11 cellular contexts compared by ENCODE assay signal in genomic region chr2:215736653-215737290, GRCh38.
A peak's percentile ranks its signal among the peaks of the same experiment; 100 is the strongest.
DNase-seq lines count a peak whose midpoint lies in the region; ATAC-seq and TF ChIP-seq lines count a peak whose summit lies in the region.
"Had no signal": no experiment of that assay in that cellular context is flagged by ENCODE, and none has a peak within 500 bp of the region (broad histone marks: within the 10 kb centered on the region; RNA-seq: fewer than 3 reads in every experiment).

No MANE protein-coding gene starts in this region.

- WGBS in GM23248 (ENCODE audit: low coverage in 1 of 2, low lambda C conversion rate in 2 of 2, missing lambda C conversion rate in 2 of 2), 2 experiments = 45 to 46% methylated on average over 4 of the region's 4 CpGs

- no peak overlapping the region for H3K4me3 ChIP-seq in GM23248
- H3K4me3 ChIP-seq in tibial artery = no peak overlapping the region

- H3K9ac ChIP-seq in GM23248 = peak overlapping the region; percentile 31; the same call in 1 of the 2 replicates
- H3K9ac ChIP-seq: KMS-11 had no signal

- DNase-seq in 8988T (peak; percentile 15), GM23248 (peak; percentile 86), foreskin keratinocyte (peak in 1 of 2 donors; percentile 50), SIG-M5 treated with dmso at 0.1 percent for 504 hours (lab: John Stamatoyannopoulos, UW; ENCODE audit: unreplicated experiment) (no peak), tibial artery (no peak)
- DNase-seq in activated CD4-positive, alpha-beta memory T cell treated with anti-CD3 and anti-CD28 coated beads for 36 hours = no peak
- DNase-seq: CD4-positive, alpha-beta memory T cell had no signal

- H3K27me3 ChIP-seq in GM23248 (replicated peaks; ENCODE audit: insufficient read depth) = no peaks in the 10 kb centered on the region
- H3K27me3 ChIP-seq in foreskin keratinocyte = no peaks in the 10 kb centered on the region
- no peaks in the 10 kb centered on the region for H3K27me3 ChIP-seq in tibial artery

- no peaks in the 10 kb centered on the region for H3K4me1 Mint-ChIP-seq in activated CD4-positive, alpha-beta memory T cell treated with anti-CD3 and anti-CD28 coated beads for 36 hours (ENCODE audit: low read depth)
- H3K4me1 Mint-ChIP-seq: CD4-positive, alpha-beta memory T cell; central memory CD8-positive, alpha-beta T cell had no signal

- TF ChIP-seq CTCF in foreskin keratinocyte (conservative IDR thresholded peaks at IDR 0.05) (peak; percentile 22), tibial artery (IDR thresholded peaks at IDR 0.05) (no peak)

- no peak overlapping the region for H3K4me3 Mint-ChIP-seq in activated CD4-positive, alpha-beta memory T cell treated with anti-CD3 and anti-CD28 coated beads for 36 hours
- H3K4me3 Mint-ChIP-seq: CD4-positive, alpha-beta memory T cell; central memory CD8-positive, alpha-beta T cell had no signal

- POLR2A ChIA-PET in activated CD4-positive, alpha-beta memory T cell treated with anti-CD3 and anti-CD28 coated beads for 36 hours (lab: Charles Lee) = no interaction called here

- H3K79me2 ChIP-seq in GM23248 (ENCODE audit: insufficient read depth) = no peaks in the 10 kb centered on the region

- H3K9me2 ChIP-seq in GM23248 (ENCODE audit: insufficient read depth) = no peaks in the 10 kb centered on the region

- intact Hi-C loops in tibial artery (cut with DNase I; ENCODE audit: low total_unique reads) = no loop called here
- intact Hi-C loops in activated CD4-positive, alpha-beta memory T cell treated with anti-CD3 and anti-CD28 coated beads for 36 hours (cut with micrococcal nuclease) = no loop called here

- H3K27ac ChIP-seq in GM23248 = peak overlapping the region; percentile 61
- H3K27ac ChIP-seq in foreskin keratinocyte = no peak overlapping the region
- H3K27ac ChIP-seq in tibial artery = no peak overlapping the region
- H3K27ac ChIP-seq: KMS-11 had no signal

- H4K20me1 ChIP-seq in GM23248 (ENCODE audit: insufficient read depth) = no peaks in the 10 kb centered on the region

- peaks cover 5% of the 10 kb centered on the region for H3K9me3 Mint-ChIP-seq in activated CD4-positive, alpha-beta memory T cell treated with anti-CD3 and anti-CD28 coated beads for 36 hours
- H3K9me3 Mint-ChIP-seq: central memory CD8-positive, alpha-beta T cell had no signal

- H3K4me1 ChIP-seq in GM23248 (ENCODE audit: insufficient read depth) (peaks cover 18% of the 10 kb centered on the region), foreskin keratinocyte (no peaks in the 10 kb centered on the region), tibial artery (no peaks in the 10 kb centered on the region)

- H3K27me3 Mint-ChIP-seq in activated CD4-positive, alpha-beta memory T cell treated with anti-CD3 and anti-CD28 coated beads for 36 hours = no peaks in the 10 kb centered on the region
- H3K27me3 Mint-ChIP-seq: CD4-positive, alpha-beta memory T cell had no signal

- H3K4me2 ChIP-seq in GM23248 (ENCODE audit: unreplicated experiment) = peak overlapping the region; percentile 15
- H3K4me2 ChIP-seq: KMS-11 had no signal

- peaks cover 7% of the 10 kb centered on the region; the same call in 1 of the 2 replicates for H3K36me3 ChIP-seq in GM23248 (ENCODE audit: low read depth)
- H3K36me3 ChIP-seq in tibial artery = no peaks in the 10 kb centered on the region

- in situ Hi-C loops in GM23248 (cut with MboI) = no loop called here

- no peaks in the 10 kb centered on the region for H3K36me3 Mint-ChIP-seq in activated CD4-positive, alpha-beta memory T cell treated with anti-CD3 and anti-CD28 coated beads for 36 hours
- H3K36me3 Mint-ChIP-seq: CD4-positive, alpha-beta memory T cell had no signal

- peaks cover 14% of the 10 kb centered on the region for H3F3A ChIP-seq in GM23248 (ENCODE audit: insufficient read depth)

- ATAC-seq in SK-N-SH treated with all-trans-retinoic acid at 6 μM for 48 hours = 0 out of 3 replicates have a peak, but pooled peaks have one; percentile 46
- peak; percentile 54 for ATAC-seq in foreskin keratinocyte
- no peak for ATAC-seq in GM21447 (IDR thresholded peaks at IDR 0.05; ENCODE audit: unreplicated experiment)

- H3K9me3 ChIP-seq in GM23248 (ENCODE audit: low read depth) (no peaks in the 10 kb centered on the region), tibial artery (no peaks in the 10 kb centered on the region)

- H2AFZ ChIP-seq in GM23248 = peak overlapping the region; percentile 31

- CTCF ChIA-PET in activated CD4-positive, alpha-beta memory T cell treated with anti-CD3 and anti-CD28 coated beads for 36 hours (lab: Charles Lee) = no interaction called here

- no peak overlapping the region for H3K27ac Mint-ChIP-seq in activated CD4-positive, alpha-beta memory T cell treated with anti-CD3 and anti-CD28 coated beads for 36 hours
- H3K27ac Mint-ChIP-seq: CD4-positive, alpha-beta memory T cell had no signal

TF ChIP-seq in SK-N-SH treated with all-trans-retinoic acid at 6 μM for 48 hours, 23 proteins besides CTCF, POLR2A, EP300 and RAD21:
- TF ChIP-seq ZNF565 (CRISPR knock-in tag; conservative IDR thresholded peaks at IDR 0.05; ENCODE audit: low read depth) (no peak), BACH2 (CRISPR knock-in tag; IDR thresholded peaks at IDR 0.05; ENCODE audit: borderline replicate concordance) (no peak), ARNTL (CRISPR knock-in tag; IDR thresholded peaks at IDR 0.05; ENCODE audit: borderline replicate concordance, low read depth) (no peak), TCF4 (CRISPR knock-in tag; IDR thresholded peaks at IDR 0.05; ENCODE audit: borderline replicate concordance) (no peak), PPARA (CRISPR knock-in tag; IDR thresholded peaks at IDR 0.05; ENCODE audit: borderline replicate concordance) (no peak)
- TF ChIP-seq, protein P1, sequence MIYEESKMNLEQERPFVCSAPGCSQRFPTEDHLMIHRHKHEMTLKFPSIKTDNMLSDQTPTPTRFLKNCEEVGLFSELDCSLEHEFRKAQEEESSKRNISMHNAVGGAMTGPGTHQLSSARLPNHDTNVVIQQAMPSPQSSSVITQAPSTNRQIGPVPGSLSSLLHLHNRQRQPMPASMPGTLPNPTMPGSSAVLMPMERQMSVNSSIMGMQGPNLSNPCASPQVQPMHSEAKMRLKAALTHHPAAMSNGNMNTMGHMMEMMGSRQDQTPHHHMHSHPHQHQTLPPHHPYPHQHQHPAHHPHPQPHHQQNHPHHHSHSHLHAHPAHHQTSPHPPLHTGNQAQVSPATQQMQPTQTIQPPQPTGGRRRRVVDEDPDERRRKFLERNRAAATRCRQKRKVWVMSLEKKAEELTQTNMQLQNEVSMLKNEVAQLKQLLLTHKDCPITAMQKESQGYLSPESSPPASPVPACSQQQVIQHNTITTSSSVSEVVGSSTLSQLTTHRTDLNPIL (CRISPR knock-in tag; IDR thresholded peaks at IDR 0.05; ENCODE audit: low read depth) = no peak
- TF ChIP-seq, protein P2, sequence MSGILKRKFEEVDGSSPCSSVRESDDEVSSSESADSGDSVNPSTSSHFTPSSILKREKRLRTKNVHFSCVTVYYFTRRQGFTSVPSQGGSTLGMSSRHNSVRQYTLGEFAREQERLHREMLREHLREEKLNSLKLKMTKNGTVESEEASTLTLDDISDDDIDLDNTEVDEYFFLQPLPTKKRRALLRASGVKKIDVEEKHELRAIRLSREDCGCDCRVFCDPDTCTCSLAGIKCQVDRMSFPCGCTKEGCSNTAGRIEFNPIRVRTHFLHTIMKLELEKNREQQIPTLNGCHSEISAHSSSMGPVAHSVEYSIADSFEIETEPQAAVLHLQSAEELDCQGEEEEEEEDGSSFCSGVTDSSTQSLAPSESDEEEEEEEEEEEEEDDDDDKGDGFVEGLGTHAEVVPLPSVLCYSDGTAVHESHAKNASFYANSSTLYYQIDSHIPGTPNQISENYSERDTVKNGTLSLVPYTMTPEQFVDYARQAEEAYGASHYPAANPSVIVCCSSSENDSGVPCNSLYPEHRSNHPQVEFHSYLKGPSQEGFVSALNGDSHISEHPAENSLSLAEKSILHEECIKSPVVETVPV (CRISPR knock-in tag; IDR thresholded peaks at IDR 0.05) = no peak

Comparison
In these comparisons a context has a peak if more than half of its experiments do, and no peak if none do; other contexts are left out.
1. DNase-seq: peak in 8988T (single experiment) and GM23248 (single experiment); none in SIG-M5 treated with dmso at 0.1 percent for 504 hours (single experiment), tibial artery (0 of 2) and activated CD4-positive, alpha-beta memory T cell treated with anti-CD3 and anti-CD28 coated beads for 36 hours (single experiment).